ENCODE assay signal across 8 cellular contexts in genomic region chr3:20511863-20512262, GRCh38.
DNase-seq lines count a peak whose midpoint lies in the region; ATAC-seq, FAIRE-seq and TF ChIP-seq lines count a peak whose summit lies in the region.

No MANE protein-coding gene starts in this region.

- CTCF ChIA-PET in H1 (lab: Charles Lee; ENCODE audit: partially characterized antibody) = interaction anchor here (0.6 to 5.8 kb wide), 37 partner anchors 9 to 1382 kb away, joined by 3 to 52 read pairs (median 3); no protein-coding TSS in a partner anchor

- FAIRE-seq in H1 (lab: Jason Lieb, UNC) = peak; percentile 87

- H2AK5ac ChIP-seq in H1 (ENCODE audit: low read depth, low read length) = no peak overlapping the region

- no peaks in the 10 kb centered on the region for H3K9me3 ChIP-seq in H1 (ENCODE audit: insufficient read depth in 2 of 2, low read depth in 1 of 2, low read length in 1 of 2)

- H4K8ac ChIP-seq in H1 (ENCODE audit: extremely low read depth, insufficient read depth, low read length) = no peak overlapping the region; the same call in 1 of the 2 replicates

- H3K56ac ChIP-seq in H1 (replicated peaks; ENCODE audit: insufficient read length, low read depth, low read length) = no peak overlapping the region

- DNase-seq in EH (ENCODE audit: low read depth) = peak; percentile 88
- DNase-seq in NCI-H82 (lab: John Stamatoyannopoulos, UW) = peak; percentile 77
- peak; percentile 15 to 49 for DNase-seq in H1 (ENCODE audit: low read depth in 1 of 2, low spot score in 2 of 2)
- DNase-seq in mesothelial cell of epicardium (ENCODE audit: low spot score in 2 of 2, unreplicated experiment in 2 of 2) = no peak
- no peak for DNase-seq in natural killer cell treated with Interleukin-12 subunit alpha and Interleukin-12 subunit beta and Interleukin-15 and Interleukin-18, amount 100 ng/mL, for 72 hours (ENCODE audit: low spot score)
- no peak for DNase-seq in activated CD4-positive, CD25-positive, alpha-beta regulatory T cell (lab: John Stamatoyannopoulos, UW)

- H2AFZ ChIP-seq in H1 (ENCODE audit: low read length) = peak overlapping the region; percentile 87

- H3K23ac ChIP-seq in H1 (ENCODE audit: insufficient read length) = no peak overlapping the region

- ATAC-seq in GM19468 (IDR thresholded peaks at IDR 0.05; ENCODE audit: extremely low read depth, unreplicated experiment) (peak; percentile 87), HG03442 (IDR thresholded peaks at IDR 0.05; ENCODE audit: unreplicated experiment) (peak; percentile 95)
- ATAC-seq in natural killer cell treated with Interleukin-12 subunit alpha and Interleukin-12 subunit beta and Interleukin-15 and Interleukin-18, amount 100 ng/mL, for 72 hours = no peak

- no peaks in the 10 kb centered on the region for H3K36me3 ChIP-seq in H1 (ENCODE audit: control insufficient read depth in 2 of 4, insufficient read depth in 4 of 4, low read length in 3 of 4)

- TF ChIP-seq RAD21 in H1 (IDR thresholded peaks at IDR 0.05 in 1 of 2, conservative IDR thresholded peaks at IDR 0.05 in 1 of 2; ENCODE audit: low read depth in 2 of 2, low read length in 2 of 2) = peak; percentile 96 to 97

- H4K20me1 ChIP-seq in H1 (replicated peaks in 1 of 2; ENCODE audit: control insufficient read depth in 1 of 2, insufficient read depth in 2 of 2, low read length in 2 of 2) = no peaks in the 10 kb centered on the region

- H4K91ac ChIP-seq in H1 (replicated peaks; ENCODE audit: insufficient read length, low read length) = no peak overlapping the region

- POLR2A ChIA-PET in H1 (lab: Charles Lee; ENCODE audit: partially characterized antibody) = interaction anchor here (0.6 kb wide), 1 partner anchor 418 kb away, joined by 3 read pairs; no protein-coding TSS in a partner anchor

- H3K4me3 ChIP-seq in H1 (ENCODE audit: extremely low read depth in 1 of 4, insufficient read depth in 2 of 4, low read depth in 3 of 4, low read length in 4 of 4) = no peak overlapping the region

- H2BK12ac ChIP-seq in H1 (ENCODE audit: low read depth, low read length) = peak overlapping the region; percentile 79; the same call in 1 of the 2 replicates

- H3K4me3 Mint-ChIP-seq in mesothelial cell of epicardium = no peak overlapping the region
- H3K4me3 Mint-ChIP-seq in natural killer cell treated with Interleukin-12 subunit alpha and Interleukin-12 subunit beta and Interleukin-15 and Interleukin-18, amount 100 ng/mL, for 72 hours = no peak overlapping the region

- H3K14ac ChIP-seq in H1 (ENCODE audit: insufficient read length) = no peak overlapping the region

- 29% methylated on average over 2 of the region's 2 CpGs; no CpG with 5 or more reads in 1 of the 2 experiments for WGBS in H1 (ENCODE audit: extremely low coverage in 1 of 2, insufficient coverage in 1 of 2, insufficient read length in 1 of 2, insufficient replicate concordance in 2 of 2, low coverage in 1 of 2, low lambda C conversion rate in 2 of 2, missing lambda C conversion rate in 1 of 2), 2 experiments

- H3K27ac ChIP-seq in H1 (ENCODE audit: low read depth, low read length) = no peak overlapping the region

- no peak for TF ChIP-seq POLR2A in H1 (IDR thresholded peaks at IDR 0.05; ENCODE audit: control extremely low read depth in 1 of 2, low read depth in 2 of 2, low read length in 2 of 2)

- peaks cover 4% of the 10 kb centered on the region for H3K36me3 Mint-ChIP-seq in mesothelial cell of epicardium
- H3K36me3 Mint-ChIP-seq in natural killer cell treated with Interleukin-12 subunit alpha and Interleukin-12 subunit beta and Interleukin-15 and Interleukin-18, amount 100 ng/mL, for 72 hours = no peaks in the 10 kb centered on the region

- no peaks in the 10 kb centered on the region for H3K27me3 ChIP-seq in H1 (replicated peaks in 1 of 4; ENCODE audit: control insufficient read depth in 3 of 4, extremely low read depth in 1 of 4, insufficient read depth in 3 of 4, low read length in 3 of 4)

- H2BK5ac ChIP-seq in H1 (ENCODE audit: low read depth, low read length) = no peak overlapping the region

- no peak overlapping the region for H3K18ac ChIP-seq in H1 (ENCODE audit: extremely low read depth, low read length)

- TF ChIP-seq CTCF in H1 (IDR thresholded peaks at IDR 0.05; ENCODE audit: control extremely low read depth in 1 of 3, insufficient read depth in 1 of 3, low read depth in 1 of 3, low read length in 3 of 3) (peak in 2 of 3 experiments; percentile 80 to 81; a peak in 3 of 4 replicates), mesothelial cell of epicardium (IDR thresholded peaks at IDR 0.05; ENCODE audit: unreplicated experiment) (peak; percentile 27)

- H2BK120ac ChIP-seq in H1 (replicated peaks; ENCODE audit: low read depth, low read length) = no peak overlapping the region

- no peaks in the 10 kb centered on the region for H3K23me2 ChIP-seq in H1 (ENCODE audit: low read depth, low read length)

- no peak overlapping the region for H2BK15ac ChIP-seq in H1 (ENCODE audit: low read length)

- no peak overlapping the region for H2BK20ac ChIP-seq in H1 (ENCODE audit: low read length)

- no peaks in the 10 kb centered on the region for H3K79me2 ChIP-seq in H1 (ENCODE audit: control insufficient read depth in 1 of 2, insufficient read depth in 2 of 2, low read length in 2 of 2)

- H3K79me1 ChIP-seq in H1 (ENCODE audit: low read depth, low read length) = no peaks in the 10 kb centered on the region

- H3K4ac ChIP-seq in H1 (replicated peaks; ENCODE audit: insufficient read length, low read depth, low read length) = no peak overlapping the region

- H3K9me3 Mint-ChIP-seq in mesothelial cell of epicardium = peaks cover 22% of the 10 kb centered on the region
- peaks cover 10% of the 10 kb centered on the region for H3K9me3 Mint-ChIP-seq in natural killer cell treated with Interleukin-12 subunit alpha and Interleukin-12 subunit beta and Interleukin-15 and Interleukin-18, amount 100 ng/mL, for 72 hours

- TF ChIP-seq EP300 in H1 (IDR thresholded peaks at IDR 0.05; ENCODE audit: borderline replicate concordance in 1 of 2, low read depth in 2 of 2, low read length in 2 of 2) = no peak; a peak in 1 of 3 replicates

- no peak overlapping the region for H3K4me2 ChIP-seq in H1 (ENCODE audit: insufficient read depth in 1 of 2, low read depth in 2 of 2, low read length in 2 of 2)

- H3K27me3 Mint-ChIP-seq in mesothelial cell of epicardium (ENCODE audit: low read depth) = no peaks in the 10 kb centered on the region
- no peaks in the 10 kb centered on the region for H3K27me3 Mint-ChIP-seq in natural killer cell treated with Interleukin-12 subunit alpha and Interleukin-12 subunit beta and Interleukin-15 and Interleukin-18, amount 100 ng/mL, for 72 hours

- no peak overlapping the region for H3K9ac ChIP-seq in H1 (replicated peaks in 1 of 4; ENCODE audit: extremely low read depth in 1 of 4, low read depth in 3 of 4, low read length in 3 of 4)

- H4K5ac ChIP-seq in H1 (ENCODE audit: insufficient read length, low read depth, low read length) = no peak overlapping the region

- no peaks in the 10 kb centered on the region for H3K4me1 ChIP-seq in H1 (replicated peaks in 1 of 4; ENCODE audit: control insufficient read depth in 3 of 4, insufficient read depth in 4 of 4, low read length in 3 of 4)

- H3K4me1 Mint-ChIP-seq in mesothelial cell of epicardium = peaks cover 2% of the 10 kb centered on the region
- H3K4me1 Mint-ChIP-seq in natural killer cell treated with Interleukin-12 subunit alpha and Interleukin-12 subunit beta and Interleukin-15 and Interleukin-18, amount 100 ng/mL, for 72 hours (ENCODE audit: low read depth in 2 of 2) = no peaks in the 10 kb centered on the region

- no peak overlapping the region for H3K27ac Mint-ChIP-seq in mesothelial cell of epicardium
- no peak overlapping the region for H3K27ac Mint-ChIP-seq in natural killer cell treated with Interleukin-12 subunit alpha and Interleukin-12 subunit beta and Interleukin-15 and Interleukin-18, amount 100 ng/mL, for 72 hours

TF ChIP-seq in H1, 55 proteins besides CTCF, POLR2A, EP300 and RAD21 (continues in another document):
- TF ChIP-seq ZNF274 (IDR thresholded peaks at IDR 0.05; ENCODE audit: borderline replicate concordance, extremely low read depth, low read length) (no peak), FOSL1 (IDR thresholded peaks at IDR 0.05; ENCODE audit: insufficient read depth, low read depth, low read length) (no peak), BCL11A (IDR thresholded peaks at IDR 0.05; ENCODE audit: low read depth in 2 of 2, low read length in 2 of 2) (no peak), SIX5 (IDR thresholded peaks at IDR 0.05; ENCODE audit: low read depth, low read length) (no peak), GTF2F1 (IDR thresholded peaks at IDR 0.05; ENCODE audit: borderline replicate concordance, low read depth, low read length) (no peak), SP4 (IDR thresholded peaks at IDR 0.05; ENCODE audit: low read length) (no peak), CTBP2 (IDR thresholded peaks at IDR 0.05; ENCODE audit: borderline replicate concordance, insufficient read depth, insufficient read length, low read length) (no peak), KDM1A (IDR thresholded peaks at IDR 0.05; ENCODE audit: borderline replicate concordance, low read length) (no peak), GABPA (IDR thresholded peaks at IDR 0.05; ENCODE audit: borderline replicate concordance, insufficient read depth, low read length) (no peak), CHD2 (IDR thresholded peaks at IDR 0.05; ENCODE audit: low read length) (no peak)

Comparison
In these comparisons a context has a peak if more than half of its experiments do, and no peak if none do; other contexts are left out.
1. DNase-seq: peak in EH (single experiment), NCI-H82 (single experiment) and H1 (2 of 2); none in mesothelial cell of epicardium (0 of 2), natural killer cell treated with Interleukin-12 subunit alpha and Interleukin-12 subunit beta and Interleukin-15 and Interleukin-18, amount 100 ng/mL, for 72 hours (single experiment) and activated CD4-positive, CD25-positive, alpha-beta regulatory T cell (0 of 4).
2. ATAC-seq: peak in GM19468 (single experiment) and HG03442 (single experiment); none in natural killer cell treated with Interleukin-12 subunit alpha and Interleukin-12 subunit beta and Interleukin-15 and Interleukin-18, amount 100 ng/mL, for 72 hours (0 of 2).